In the genomic region with DNA sequence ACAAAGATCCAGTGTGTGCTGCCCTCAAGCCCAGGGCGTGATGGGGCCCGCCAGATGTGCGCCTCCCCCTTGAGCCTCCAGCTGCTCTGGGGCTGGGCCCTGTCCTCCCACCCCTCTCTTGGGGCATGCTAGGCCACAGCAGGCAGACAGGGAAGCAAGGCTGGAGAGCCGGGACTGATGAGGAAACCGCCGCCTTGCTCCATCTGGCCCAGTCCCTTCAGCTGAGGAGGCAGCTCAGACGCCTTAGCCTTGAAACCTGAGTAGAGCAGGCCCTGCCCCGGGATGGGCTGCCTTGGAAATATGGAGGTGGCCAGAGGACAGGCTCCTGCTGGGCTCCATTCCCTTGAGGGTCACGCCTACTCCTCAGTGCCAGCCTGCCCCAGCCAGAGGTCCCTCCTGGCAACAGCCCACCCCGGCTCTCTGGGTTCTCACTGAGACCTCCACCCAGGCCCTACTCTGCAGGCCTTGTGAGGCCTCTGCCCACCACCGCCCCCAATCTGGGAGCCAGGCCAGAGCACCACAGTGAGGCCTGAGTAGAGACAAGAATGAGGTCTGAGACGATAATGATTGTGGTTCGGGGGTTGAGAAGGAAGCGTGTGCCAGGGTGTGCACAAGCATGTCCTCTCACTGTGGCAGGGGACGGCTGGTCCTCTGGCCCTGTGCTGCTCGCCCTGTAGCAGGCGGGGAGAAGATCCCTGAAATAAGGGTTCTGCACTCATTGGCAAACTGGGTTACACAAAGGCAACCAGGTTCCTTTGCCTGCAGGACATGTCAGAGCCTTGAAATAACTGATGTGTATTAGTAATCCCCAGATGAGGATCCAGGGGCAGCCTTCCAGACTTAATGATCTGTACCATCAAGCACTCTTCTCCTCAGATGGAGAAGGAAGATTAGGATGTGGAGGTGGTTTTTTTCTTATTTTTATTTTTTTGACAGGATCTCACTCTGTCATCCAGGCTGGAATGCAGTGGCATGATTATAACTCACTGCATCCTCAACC, we compare ENCODE assay signal across 1 cellular context.
A peak's percentile ranks its signal among the peaks of the same experiment; 100 is the strongest.
TF ChIP-seq lines count a peak whose summit lies in the region.

No MANE protein-coding gene starts in this region.

TF ChIP-seq in HEK293, 187 proteins besides CTCF, POLR2A, EP300 and RAD21 (continued from another document and continues in another):
- TF ChIP-seq, protein P1, sequence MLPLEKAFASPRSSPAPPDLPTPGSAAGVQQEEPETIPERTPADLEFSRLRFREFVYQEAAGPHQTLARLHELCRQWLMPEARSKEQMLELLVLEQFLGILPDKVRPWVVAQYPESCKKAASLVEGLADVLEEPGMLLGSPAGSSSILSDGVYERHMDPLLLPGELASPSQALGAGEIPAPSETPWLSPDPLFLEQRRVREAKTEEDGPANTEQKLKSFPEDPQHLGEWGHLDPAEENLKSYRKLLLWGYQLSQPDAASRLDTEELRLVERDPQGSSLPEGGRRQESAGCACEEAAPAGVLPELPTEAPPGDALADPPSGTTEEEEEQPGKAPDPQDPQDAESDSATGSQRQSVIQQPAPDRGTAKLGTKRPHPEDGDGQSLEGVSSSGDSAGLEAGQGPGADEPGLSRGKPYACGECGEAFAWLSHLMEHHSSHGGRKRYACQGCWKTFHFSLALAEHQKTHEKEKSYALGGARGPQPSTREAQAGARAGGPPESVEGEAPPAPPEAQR (tag by site-specific recombination; IDR thresholded peaks at IDR 0.05), result no peak
- TF ChIP-seq, protein P2, sequence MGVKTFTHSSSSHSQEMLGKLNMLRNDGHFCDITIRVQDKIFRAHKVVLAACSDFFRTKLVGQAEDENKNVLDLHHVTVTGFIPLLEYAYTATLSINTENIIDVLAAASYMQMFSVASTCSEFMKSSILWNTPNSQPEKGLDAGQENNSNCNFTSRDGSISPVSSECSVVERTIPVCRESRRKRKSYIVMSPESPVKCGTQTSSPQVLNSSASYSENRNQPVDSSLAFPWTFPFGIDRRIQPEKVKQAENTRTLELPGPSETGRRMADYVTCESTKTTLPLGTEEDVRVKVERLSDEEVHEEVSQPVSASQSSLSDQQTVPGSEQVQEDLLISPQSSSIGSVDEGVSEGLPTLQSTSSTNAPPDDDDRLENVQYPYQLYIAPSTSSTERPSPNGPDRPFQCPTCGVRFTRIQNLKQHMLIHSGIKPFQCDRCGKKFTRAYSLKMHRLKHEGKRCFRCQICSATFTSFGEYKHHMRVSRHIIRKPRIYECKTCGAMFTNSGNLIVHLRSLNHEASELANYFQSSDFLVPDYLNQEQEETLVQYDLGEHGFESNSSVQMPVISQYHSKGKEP (tag by site-specific recombination; IDR thresholded peaks at IDR 0.05), result no peak
- TF ChIP-seq ZNF121 (tag by site-specific recombination; IDR thresholded peaks at IDR 0.05) (no peak), MZF1 (tag by site-specific recombination; IDR thresholded peaks at IDR 0.05; ENCODE audit: borderline replicate concordance) (no peak), ZFP41 (tag by site-specific recombination; IDR thresholded peaks at IDR 0.05; ENCODE audit: borderline replicate concordance) (no peak), ZSCAN30 (tag by site-specific recombination; IDR thresholded peaks at IDR 0.05) (no peak), ZFP37 (tag by site-specific recombination; IDR thresholded peaks at IDR 0.05) (no peak), ZNF302 (tag by site-specific recombination; IDR thresholded peaks at IDR 0.05; ENCODE audit: low read depth) (no peak), ZBTB17 (tag by site-specific recombination; IDR thresholded peaks at IDR 0.05) (no peak), ZNF423 (tag by site-specific recombination; IDR thresholded peaks at IDR 0.05) (0 out of 2 replicates have a peak, but pooled peaks have one; percentile 32), ZNF560 (tag by site-specific recombination; IDR thresholded peaks at IDR 0.05; ENCODE audit: borderline replicate concordance) (no peak), ZBTB7A (tag by site-specific recombination; IDR thresholded peaks at IDR 0.05; ENCODE audit: low read depth) (no peak), ZNF777 (tag by site-specific recombination; IDR thresholded peaks at IDR 0.05; ENCODE audit: borderline replicate concordance) (no peak), ZNF623 (tag by site-specific recombination; IDR thresholded peaks at IDR 0.05) (no peak), ZNF175 (tag by site-specific recombination; IDR thresholded peaks at IDR 0.05) (no peak), ZSCAN23 (tag by site-specific recombination; IDR thresholded peaks at IDR 0.05) (no peak), ZNF202 (tag by site-specific recombination; IDR thresholded peaks at IDR 0.05; ENCODE audit: borderline replicate concordance) (no peak), TCF7L2 (IDR thresholded peaks at IDR 0.05; ENCODE audit: borderline replicate concordance, low read depth, low read length) (no peak), ZNF791 (tag by site-specific recombination; IDR thresholded peaks at IDR 0.05) (no peak), ZNF426 (tag by site-specific recombination; IDR thresholded peaks at IDR 0.05) (no peak), ZNF549 (tag by site-specific recombination; IDR thresholded peaks at IDR 0.05) (no peak), FEZF1 (tag by site-specific recombination; IDR thresholded peaks at IDR 0.05) (no peak), ZNF157 (tag by site-specific recombination; IDR thresholded peaks at IDR 0.05) (no peak), ZNF747 (tag by site-specific recombination; IDR thresholded peaks at IDR 0.05) (no peak), ZNF530 (tag by site-specific recombination; IDR thresholded peaks at IDR 0.05; ENCODE audit: low read depth) (no peak), ZNF837 (tag by site-specific recombination; IDR thresholded peaks at IDR 0.05) (no peak), KLF8 (tag by site-specific recombination; IDR thresholded peaks at IDR 0.05) (no peak)
- TF ChIP-seq, protein P3, sequence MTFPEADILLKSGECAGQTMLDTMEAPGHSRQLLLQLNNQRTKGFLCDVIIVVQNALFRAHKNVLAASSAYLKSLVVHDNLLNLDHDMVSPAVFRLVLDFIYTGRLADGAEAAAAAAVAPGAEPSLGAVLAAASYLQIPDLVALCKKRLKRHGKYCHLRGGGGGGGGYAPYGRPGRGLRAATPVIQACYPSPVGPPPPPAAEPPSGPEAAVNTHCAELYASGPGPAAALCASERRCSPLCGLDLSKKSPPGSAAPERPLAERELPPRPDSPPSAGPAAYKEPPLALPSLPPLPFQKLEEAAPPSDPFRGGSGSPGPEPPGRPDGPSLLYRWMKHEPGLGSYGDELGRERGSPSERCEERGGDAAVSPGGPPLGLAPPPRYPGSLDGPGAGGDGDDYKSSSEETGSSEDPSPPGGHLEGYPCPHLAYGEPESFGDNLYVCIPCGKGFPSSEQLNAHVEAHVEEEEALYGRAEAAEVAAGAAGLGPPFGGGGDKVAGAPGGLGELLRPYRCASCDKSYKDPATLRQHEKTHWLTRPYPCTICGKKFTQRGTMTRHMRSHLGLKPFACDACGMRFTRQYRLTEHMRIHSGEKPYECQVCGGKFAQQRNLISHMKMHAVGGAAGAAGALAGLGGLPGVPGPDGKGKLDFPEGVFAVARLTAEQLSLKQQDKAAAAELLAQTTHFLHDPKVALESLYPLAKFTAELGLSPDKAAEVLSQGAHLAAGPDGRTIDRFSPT (tag by site-specific recombination; IDR thresholded peaks at IDR 0.05), result no peak
- TF ChIP-seq, protein P4, sequence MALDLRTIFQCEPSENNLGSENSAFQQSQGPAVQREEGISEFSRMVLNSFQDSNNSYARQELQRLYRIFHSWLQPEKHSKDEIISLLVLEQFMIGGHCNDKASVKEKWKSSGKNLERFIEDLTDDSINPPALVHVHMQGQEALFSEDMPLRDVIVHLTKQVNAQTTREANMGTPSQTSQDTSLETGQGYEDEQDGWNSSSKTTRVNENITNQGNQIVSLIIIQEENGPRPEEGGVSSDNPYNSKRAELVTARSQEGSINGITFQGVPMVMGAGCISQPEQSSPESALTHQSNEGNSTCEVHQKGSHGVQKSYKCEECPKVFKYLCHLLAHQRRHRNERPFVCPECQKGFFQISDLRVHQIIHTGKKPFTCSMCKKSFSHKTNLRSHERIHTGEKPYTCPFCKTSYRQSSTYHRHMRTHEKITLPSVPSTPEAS (tag by site-specific recombination; IDR thresholded peaks at IDR 0.05), result peak; percentile 36; the same call in 1 of the 2 replicates
- TF ChIP-seq, protein P5, sequence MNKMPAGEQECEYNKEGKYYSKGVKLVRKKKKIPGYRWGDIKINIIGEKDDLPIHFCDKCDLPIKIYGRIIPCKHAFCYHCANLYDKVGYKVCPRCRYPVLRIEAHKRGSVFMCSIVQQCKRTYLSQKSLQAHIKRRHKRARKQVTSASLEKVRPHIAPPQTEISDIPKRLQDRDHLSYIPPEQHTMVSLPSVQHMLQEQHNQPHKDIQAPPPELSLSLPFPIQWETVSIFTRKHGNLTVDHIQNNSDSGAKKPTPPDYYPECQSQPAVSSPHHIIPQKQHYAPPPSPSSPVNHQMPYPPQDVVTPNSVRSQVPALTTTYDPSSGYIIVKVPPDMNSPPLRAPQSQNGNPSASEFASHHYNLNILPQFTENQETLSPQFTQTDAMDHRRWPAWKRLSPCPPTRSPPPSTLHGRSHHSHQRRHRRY (tag by site-specific recombination; IDR thresholded peaks at IDR 0.05), result no peak
- TF ChIP-seq, protein P6, sequence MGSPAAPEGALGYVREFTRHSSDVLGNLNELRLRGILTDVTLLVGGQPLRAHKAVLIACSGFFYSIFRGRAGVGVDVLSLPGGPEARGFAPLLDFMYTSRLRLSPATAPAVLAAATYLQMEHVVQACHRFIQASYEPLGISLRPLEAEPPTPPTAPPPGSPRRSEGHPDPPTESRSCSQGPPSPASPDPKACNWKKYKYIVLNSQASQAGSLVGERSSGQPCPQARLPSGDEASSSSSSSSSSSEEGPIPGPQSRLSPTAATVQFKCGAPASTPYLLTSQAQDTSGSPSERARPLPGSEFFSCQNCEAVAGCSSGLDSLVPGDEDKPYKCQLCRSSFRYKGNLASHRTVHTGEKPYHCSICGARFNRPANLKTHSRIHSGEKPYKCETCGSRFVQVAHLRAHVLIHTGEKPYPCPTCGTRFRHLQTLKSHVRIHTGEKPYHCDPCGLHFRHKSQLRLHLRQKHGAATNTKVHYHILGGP (tag by site-specific recombination; IDR thresholded peaks at IDR 0.05), result no peak
- TF ChIP-seq, protein P7, sequence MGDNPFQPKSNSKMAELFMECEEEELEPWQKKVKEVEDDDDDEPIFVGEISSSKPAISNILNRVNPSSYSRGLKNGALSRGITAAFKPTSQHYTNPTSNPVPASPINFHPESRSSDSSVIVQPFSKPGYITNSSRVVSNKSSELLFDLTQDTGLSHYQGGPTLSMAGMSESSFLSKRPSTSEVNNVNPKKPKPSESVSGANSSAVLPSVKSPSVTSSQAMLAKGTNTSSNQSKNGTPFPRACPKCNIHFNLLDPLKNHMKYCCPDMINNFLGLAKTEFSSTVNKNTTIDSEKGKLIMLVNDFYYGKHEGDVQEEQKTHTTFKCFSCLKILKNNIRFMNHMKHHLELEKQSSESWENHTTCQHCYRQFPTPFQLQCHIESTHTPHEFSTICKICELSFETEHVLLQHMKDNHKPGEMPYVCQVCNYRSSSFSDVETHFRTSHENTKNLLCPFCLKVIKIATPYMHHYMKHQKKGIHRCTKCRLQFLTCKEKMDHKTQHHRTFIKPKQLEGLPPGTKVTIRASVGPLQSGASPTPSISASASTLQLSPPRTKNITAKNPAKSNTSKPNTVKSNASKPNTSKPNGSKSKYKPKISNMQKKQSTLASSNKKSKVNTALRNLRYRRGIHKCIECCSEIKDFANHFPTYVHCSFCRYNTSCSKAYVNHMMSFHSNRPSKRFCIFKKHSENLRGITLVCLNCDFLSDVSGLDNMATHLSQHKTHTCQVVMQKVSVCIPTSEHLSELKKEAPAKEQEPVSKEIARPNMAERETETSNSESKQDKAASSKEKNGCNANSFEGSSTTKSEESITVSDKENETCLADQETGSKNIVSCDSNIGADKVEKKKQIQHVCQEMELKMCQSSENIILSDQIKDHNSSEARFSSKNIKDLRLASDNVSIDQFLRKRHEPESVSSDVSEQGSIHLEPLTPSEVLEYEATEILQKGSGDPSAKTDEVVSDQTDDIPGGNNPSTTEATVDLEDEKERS (tag by site-specific recombination; IDR thresholded peaks at IDR 0.05), result no peak
- TF ChIP-seq, protein P8, sequence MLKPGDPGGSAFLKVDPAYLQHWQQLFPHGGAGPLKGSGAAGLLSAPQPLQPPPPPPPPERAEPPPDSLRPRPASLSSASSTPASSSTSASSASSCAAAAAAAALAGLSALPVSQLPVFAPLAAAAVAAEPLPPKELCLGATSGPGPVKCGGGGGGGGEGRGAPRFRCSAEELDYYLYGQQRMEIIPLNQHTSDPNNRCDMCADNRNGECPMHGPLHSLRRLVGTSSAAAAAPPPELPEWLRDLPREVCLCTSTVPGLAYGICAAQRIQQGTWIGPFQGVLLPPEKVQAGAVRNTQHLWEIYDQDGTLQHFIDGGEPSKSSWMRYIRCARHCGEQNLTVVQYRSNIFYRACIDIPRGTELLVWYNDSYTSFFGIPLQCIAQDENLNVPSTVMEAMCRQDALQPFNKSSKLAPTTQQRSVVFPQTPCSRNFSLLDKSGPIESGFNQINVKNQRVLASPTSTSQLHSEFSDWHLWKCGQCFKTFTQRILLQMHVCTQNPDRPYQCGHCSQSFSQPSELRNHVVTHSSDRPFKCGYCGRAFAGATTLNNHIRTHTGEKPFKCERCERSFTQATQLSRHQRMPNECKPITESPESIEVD (tag by site-specific recombination; IDR thresholded peaks at IDR 0.05), result no peak
- TF ChIP-seq, protein P9, sequence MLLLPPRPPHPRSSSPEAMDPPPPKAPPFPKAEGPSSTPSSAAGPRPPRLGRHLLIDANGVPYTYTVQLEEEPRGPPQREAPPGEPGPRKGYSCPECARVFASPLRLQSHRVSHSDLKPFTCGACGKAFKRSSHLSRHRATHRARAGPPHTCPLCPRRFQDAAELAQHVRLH (tag by site-specific recombination; IDR thresholded peaks at IDR 0.05), result no peak
- TF ChIP-seq, protein P10, sequence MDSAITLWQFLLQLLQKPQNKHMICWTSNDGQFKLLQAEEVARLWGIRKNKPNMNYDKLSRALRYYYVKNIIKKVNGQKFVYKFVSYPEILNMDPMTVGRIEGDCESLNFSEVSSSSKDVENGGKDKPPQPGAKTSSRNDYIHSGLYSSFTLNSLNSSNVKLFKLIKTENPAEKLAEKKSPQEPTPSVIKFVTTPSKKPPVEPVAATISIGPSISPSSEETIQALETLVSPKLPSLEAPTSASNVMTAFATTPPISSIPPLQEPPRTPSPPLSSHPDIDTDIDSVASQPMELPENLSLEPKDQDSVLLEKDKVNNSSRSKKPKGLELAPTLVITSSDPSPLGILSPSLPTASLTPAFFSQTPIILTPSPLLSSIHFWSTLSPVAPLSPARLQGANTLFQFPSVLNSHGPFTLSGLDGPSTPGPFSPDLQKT (IDR thresholded peaks at IDR 0.05; ENCODE audit: borderline replicate concordance, low read depth, low read length), result no peak
- TF ChIP-seq, protein P11, sequence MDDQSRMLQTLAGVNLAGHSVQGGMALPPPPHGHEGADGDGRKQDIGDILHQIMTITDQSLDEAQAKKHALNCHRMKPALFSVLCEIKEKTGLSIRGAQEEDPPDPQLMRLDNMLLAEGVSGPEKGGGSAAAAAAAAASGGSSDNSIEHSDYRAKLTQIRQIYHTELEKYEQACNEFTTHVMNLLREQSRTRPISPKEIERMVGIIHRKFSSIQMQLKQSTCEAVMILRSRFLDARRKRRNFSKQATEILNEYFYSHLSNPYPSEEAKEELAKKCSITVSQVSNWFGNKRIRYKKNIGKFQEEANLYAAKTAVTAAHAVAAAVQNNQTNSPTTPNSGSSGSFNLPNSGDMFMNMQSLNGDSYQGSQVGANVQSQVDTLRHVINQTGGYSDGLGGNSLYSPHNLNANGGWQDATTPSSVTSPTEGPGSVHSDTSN (CRISPR knock-in tag; IDR thresholded peaks at IDR 0.05), result no peak
- TF ChIP-seq, protein P12, sequence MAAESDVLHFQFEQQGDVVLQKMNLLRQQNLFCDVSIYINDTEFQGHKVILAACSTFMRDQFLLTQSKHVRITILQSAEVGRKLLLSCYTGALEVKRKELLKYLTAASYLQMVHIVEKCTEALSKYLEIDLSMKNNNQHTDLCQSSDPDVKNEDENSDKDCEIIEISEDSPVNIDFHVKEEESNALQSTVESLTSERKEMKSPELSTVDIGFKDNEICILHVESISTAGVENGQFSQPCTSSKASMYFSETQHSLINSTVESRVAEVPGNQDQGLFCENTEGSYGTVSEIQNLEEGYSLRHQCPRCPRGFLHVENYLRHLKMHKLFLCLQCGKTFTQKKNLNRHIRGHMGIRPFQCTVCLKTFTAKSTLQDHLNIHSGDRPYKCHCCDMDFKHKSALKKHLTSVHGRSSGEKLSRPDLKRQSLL (tag by site-specific recombination; IDR thresholded peaks at IDR 0.05), result peak; percentile 48; the same call in 1 of the 2 replicates
